Comparison of ENCODE assay signal across 16 cellular contexts in genomic region chr7:148723166-148723559, GRCh38. TPM values are rescaled to one million over a fixed set of nuclear protein-coding genes. Genes with fewer than 3 reads are reported as not detected.
A peak's percentile ranks its signal among the peaks of the same experiment; 100 is the strongest.
DNase-seq lines count a peak whose midpoint lies in the region; TF ChIP-seq lines count a peak whose summit lies in the region.
"Had no signal": no experiment of that assay in that cellular context is flagged by ENCODE, and none has a peak within 500 bp of the region (broad histone marks: within the 10 kb centered on the region; RNA-seq: fewer than 3 reads in every experiment).

No MANE protein-coding gene starts in this region.

- H3K9me3 ChIP-seq in adrenal gland (replicated peaks in 1 of 3), result no peaks in the 10 kb centered on the region
- no peaks in the 10 kb centered on the region for H3K9me3 ChIP-seq in uterus
- no peaks in the 10 kb centered on the region for H3K9me3 ChIP-seq in hepatocyte (ENCODE audit: low read depth)
- H3K9me3 ChIP-seq: left lung, tibial nerve had no signal

- H3K36me3 ChIP-seq in adrenal gland (replicated peaks in 1 of 2) (no peaks in the 10 kb centered on the region), uterus (no peaks in the 10 kb centered on the region), hepatocyte (replicated peaks; ENCODE audit: insufficient read depth, low read depth) (no peaks in the 10 kb centered on the region)
- H3K36me3 ChIP-seq: left lung, tibial nerve had no signal

- H3K4me3 Mint-ChIP-seq in nephron progenitor cell, result no peak overlapping the region
- H3K4me3 Mint-ChIP-seq: HFFc6 had no signal

- H3K36me3 Mint-ChIP-seq in nephron progenitor cell (ENCODE audit: low read depth), result peaks cover 34% of the 10 kb centered on the region

- DNase-seq in NCI-H146 (lab: John Stamatoyannopoulos, UW) (peak; percentile 4), NCI-H146 treated with DMSO at 0.1 percent for 48 hours (lab: John Stamatoyannopoulos, UW; ENCODE audit: unreplicated experiment) (no peak), DMS53 (lab: John Stamatoyannopoulos, UW) (peak; percentile 95), adrenal gland (no peak), nephron progenitor cell (no peak), Kasumi-1 (lab: John Stamatoyannopoulos, UW) (no peak), uterus (no peak), hepatocyte (ENCODE audit: low spot score) (no peak)
- DNase-seq: activated effector memory CD4-positive, alpha-beta T cell treated with anti-CD3 and anti-CD28 coated beads, Interleukin-2, amount 50 U/mL, for 16 hours; DMS79 treated with DMSO at 0.1 percent for 48 hours; HFFc6; KG1; left lung had no signal

- H3K9me3 Mint-ChIP-seq in nephron progenitor cell, result peaks cover 4% of the 10 kb centered on the region
- H3K9me3 Mint-ChIP-seq: HFFc6 had no signal

- H3K27ac ChIP-seq in adrenal gland (peak overlapping the region in 3 of 5 donors; percentile 10 to 27 (median 23)), uterus (no peak overlapping the region), hepatocyte (no peak overlapping the region)
- H3K27ac ChIP-seq: 22Rv1, left lung, skin epidermis, tibial nerve had no signal

- H3K4me2 ChIP-seq in hepatocyte, result no peak overlapping the region

- intact Hi-C loops in adrenal gland (cut with DNase I), result no loop called here
- intact Hi-C loops in uterus (cut with DNase I; ENCODE audit: low total_unique reads), result no loop called here

- peaks cover 32% of the 10 kb centered on the region for H3K4me1 Mint-ChIP-seq in nephron progenitor cell

- no peaks in the 10 kb centered on the region for H3K9me2 ChIP-seq in hepatocyte (replicated peaks; ENCODE audit: insufficient read depth)

- H3K79me2 ChIP-seq in hepatocyte, result peaks cover 100% of the 10 kb centered on the region

- no peaks in the 10 kb centered on the region for H3K27me3 Mint-ChIP-seq in nephron progenitor cell (ENCODE audit: low read depth, poor library complexity)

- no peak overlapping the region for H2AFZ ChIP-seq in hepatocyte

- peaks cover 99% of the 10 kb centered on the region for H4K20me1 ChIP-seq in hepatocyte (ENCODE audit: insufficient read depth, poor library complexity, severe bottlenecking)

- TF ChIP-seq CTCF in adrenal gland (IDR thresholded peaks at IDR 0.05) (no peak), nephron progenitor cell (IDR thresholded peaks at IDR 0.05) (no peak), uterus (IDR thresholded peaks at IDR 0.05) (no peak), hepatocyte (IDR thresholded peaks at IDR 0.05; ENCODE audit: poor library complexity) (no peak)

- peak overlapping the region; percentile 84 for H3K27ac Mint-ChIP-seq in nephron progenitor cell
- H3K27ac Mint-ChIP-seq: HFFc6 had no signal

- TF ChIP-seq POLR2A in adrenal gland (IDR thresholded peaks at IDR 0.05) (no peak), uterus (IDR thresholded peaks at IDR 0.05) (no peak)

- H3K27me3 ChIP-seq in adrenal gland (no peaks in the 10 kb centered on the region), uterus (no peaks in the 10 kb centered on the region), hepatocyte (no peaks in the 10 kb centered on the region)
- H3K27me3 ChIP-seq: left lung, tibial nerve had no signal

- WGBS in adrenal gland, 4 donors, result 48 to 61% (median 54%) methylated on average over 2 of the region's 2 CpGs
- 86% methylated on average over 2 of the region's 2 CpGs for WGBS in hepatocyte (ENCODE audit: low lambda C conversion rate, missing lambda C conversion rate)

- peaks cover 13 to 30% of the 10 kb centered on the region in 2 donors for H3K4me1 ChIP-seq in adrenal gland (replicated peaks in 1 of 2)
- H3K4me1 ChIP-seq in uterus, result peaks cover 0 to 8% of the 10 kb centered on the region in 2 donors
- no peaks in the 10 kb centered on the region for H3K4me1 ChIP-seq in hepatocyte (ENCODE audit: insufficient read depth)

- H3K4me3 ChIP-seq in adrenal gland (no peak overlapping the region), uterus (no peak overlapping the region), hepatocyte (no peak overlapping the region)
- H3K4me3 ChIP-seq: left lung, skin epidermis, tibial nerve had no signal

RNA-seq across cellular contexts. Expression of gene CUL1, which starts 24.5 kb away (rescaled TPM):
- total RNA-seq in adrenal gland (10 to 100 TPM; 27.8 to 49.0 (median 38.2) TPM), uterus (10 to 100 TPM; 38.9 to 61.2 (median 49.4) TPM), hepatocyte (64.2 and 68.4 TPM in 2 replicates)
- polyA plus RNA-seq in adrenal gland (100 to 1,000 TPM in 1 of 3 donors, 10 to 100 TPM in 2; 20.8 to 106 (median 22.3) TPM), hepatocyte (55.3 and 56.7 TPM in 2 replicates)

Comparison
In these comparisons a context has a peak if more than half of its experiments do, and no peak if none do; other contexts are left out.
1. DNase-seq: peak in NCI-H146 (single experiment) and DMS53 (single experiment); none in NCI-H146 treated with DMSO at 0.1 percent for 48 hours (single experiment), adrenal gland (0 of 7), nephron progenitor cell (single experiment), Kasumi-1 (0 of 2), uterus (0 of 2) and hepatocyte (single experiment).
2. H3K27ac ChIP-seq: peak in adrenal gland (3 of 5); none in uterus (0 of 2) and hepatocyte (single experiment).